ENCODE assay signal across 10 cellular contexts in the genomic region with DNA sequence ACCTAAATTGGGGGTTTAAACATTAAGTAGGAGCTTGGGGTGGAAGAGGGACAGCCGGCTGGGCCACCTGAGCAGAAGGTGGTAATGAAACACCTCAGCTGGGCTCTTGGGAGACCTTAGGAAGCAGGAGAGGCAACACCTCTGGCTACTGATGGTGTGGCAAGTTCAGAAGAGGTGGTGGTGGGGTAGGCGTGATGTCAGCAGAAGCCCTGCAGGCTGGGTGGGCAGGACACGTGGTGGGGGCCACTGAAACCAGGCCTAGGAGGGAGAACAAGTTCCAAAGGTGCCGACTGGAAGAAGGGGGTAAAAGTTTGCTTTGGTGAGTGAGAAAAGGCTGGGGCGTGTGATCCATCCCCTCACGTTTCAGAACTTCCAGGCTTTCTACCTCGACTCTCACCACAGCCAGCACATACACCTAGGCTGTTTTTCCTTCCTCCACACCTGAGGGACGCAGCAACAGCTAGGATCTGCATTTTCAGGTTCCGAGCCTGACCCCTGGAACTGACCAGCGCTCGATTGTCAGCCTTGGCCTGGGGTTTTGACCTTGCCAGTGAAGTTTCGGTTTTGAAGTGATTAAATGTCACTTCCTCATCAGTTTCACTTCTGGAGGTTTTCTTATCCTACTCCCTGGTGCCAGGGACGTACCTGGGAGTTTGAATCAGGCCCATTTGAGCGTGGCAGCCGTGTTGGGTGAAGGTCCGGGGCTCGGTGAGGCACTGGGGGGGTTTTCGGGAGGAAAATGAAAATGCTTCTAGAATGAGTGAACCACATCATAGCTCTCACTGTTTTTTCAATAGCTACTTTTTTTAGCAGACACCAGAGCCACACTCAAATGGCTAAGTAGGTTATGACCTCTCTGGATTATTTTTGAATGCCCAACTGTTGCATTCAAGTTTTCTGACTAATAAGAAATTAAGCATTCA. TPM values are rescaled to one million over a fixed set of nuclear protein-coding genes. Genes with fewer than 3 reads are reported as not detected.
DNase-seq lines count a peak whose midpoint lies in the region; ATAC-seq and TF ChIP-seq lines count a peak whose summit lies in the region.
"Had no signal": no experiment of that assay in that cellular context is flagged by ENCODE, and none has a peak within 500 bp of the region (broad histone marks: within the 10 kb centered on the region; RNA-seq: fewer than 3 reads in every experiment).

No MANE protein-coding gene starts in this region.

- intact Hi-C loops in HCT116 (cut with micrococcal nuclease) = no loop called here

- TF ChIP-seq CTCF in HCT116 (IDR thresholded peaks at IDR 0.05 in 2 of 3, conservative IDR thresholded peaks at IDR 0.05 in 1 of 3; ENCODE audit: borderline replicate concordance in 1 of 3, insufficient read depth in 1 of 3, low read depth in 2 of 3, low read length in 2 of 3) = no peak
- no peak for TF ChIP-seq CTCF in neural crest cell (conservative IDR thresholded peaks at IDR 0.05)
- no peak for TF ChIP-seq CTCF in brain microvascular endothelial cell (IDR thresholded peaks at IDR 0.05; ENCODE audit: low read depth, low read length, missing control alignments)

- no peak for DNase-seq in CD4-positive, CD25-positive, alpha-beta regulatory T cell
- DNase-seq in HCT116 (ENCODE audit: low read depth, low spot score) = no peak
- no peak for DNase-seq in caudate nucleus (lab: John Stamatoyannopoulos, UW)
- DNase-seq in neural crest cell (ENCODE audit: low read depth, low spot score) = no peak
- DNase-seq in brain microvascular endothelial cell = no peak
- no peak for DNase-seq in iPS-NIHi7 (ENCODE audit: extremely low spot score)
- no peak for DNase-seq in DMS53 (lab: John Stamatoyannopoulos, UW)
- DNase-seq: GOT3; stimulated activated CD4-positive, alpha-beta T cell treated with anti-CD3 and anti-CD28 coated beads, Interleukin-12 subunit alpha, Interleukin-12 subunit beta, amount 100 ng/mL, for 4 hours had no signal

- POLR2A ChIA-PET in HCT116 (lab: Charles Lee) = no interaction called here

- H3K27ac ChIP-seq in CD4-positive, CD25-positive, alpha-beta regulatory T cell (ENCODE audit: insufficient read depth, low read length, poor library complexity, severe bottlenecking) = peak overlapping the region; percentile 34
- peak overlapping the region; percentile 4; the same call in 1 of the 2 replicates for H3K27ac ChIP-seq in HCT116 (ENCODE audit: low read depth, low read length)
- H3K27ac ChIP-seq in caudate nucleus (ENCODE audit: low read depth, low read length) = peak overlapping the region; percentile 49
- H3K27ac ChIP-seq in brain microvascular endothelial cell = no peak overlapping the region

- peak overlapping the region in 2 of 4 donors; percentile 2 to 43 for H3K4me3 Mint-ChIP-seq in CD4-positive, CD25-positive, alpha-beta regulatory T cell
- H3K4me3 Mint-ChIP-seq in neural crest cell = peak overlapping the region; percentile 10

- TF ChIP-seq POLR2A in HCT116 (IDR thresholded peaks at IDR 0.05; ENCODE audit: borderline replicate concordance, extremely low read depth, insufficient read depth, insufficient read length) = no peak

- H2AFZ ChIP-seq in HCT116 (ENCODE audit: low read depth, low read length, poor library complexity, severe bottlenecking) = no peak overlapping the region

- no peaks in the 10 kb centered on the region for H4K20me1 ChIP-seq in HCT116 (ENCODE audit: insufficient read depth)

- H3K9me3 ChIP-seq in CD4-positive, CD25-positive, alpha-beta regulatory T cell (ENCODE audit: control insufficient read depth in 2 of 2, low read length in 2 of 2) = no peaks in the 10 kb centered on the region
- H3K9me3 ChIP-seq in HCT116 (ENCODE audit: control insufficient read depth in 1 of 2, insufficient read depth in 1 of 2, low read depth in 1 of 2, low read length in 2 of 2) = no peaks in the 10 kb centered on the region

- H3K27me3 ChIP-seq in CD4-positive, CD25-positive, alpha-beta regulatory T cell (ENCODE audit: control insufficient read depth, insufficient read depth, low read length) = no peaks in the 10 kb centered on the region
- H3K27me3 ChIP-seq in HCT116 (ENCODE audit: insufficient read depth, low read length) (no peaks in the 10 kb centered on the region), brain microvascular endothelial cell (replicated peaks) (no peaks in the 10 kb centered on the region)

- H3K4me2 ChIP-seq in HCT116 (ENCODE audit: low read length) = 0 out of 2 replicates have a peak overlapping the region, but pooled peaks have one; percentile 15

- H3K9me3 Mint-ChIP-seq in CD4-positive, CD25-positive, alpha-beta regulatory T cell = no peaks in the 10 kb centered on the region
- H3K9me3 Mint-ChIP-seq in neural crest cell = no peaks in the 10 kb centered on the region

- in situ Hi-C loops in brain microvascular endothelial cell (cut with HindIII; ENCODE audit: low pct_ligation_motif_present, low sequenced_read_pairs) = no loop called here

- CTCF ChIA-PET in HCT116 (lab: Charles Lee) = no interaction called here

- H3K27me3 Mint-ChIP-seq in CD4-positive, CD25-positive, alpha-beta regulatory T cell = no peaks in the 10 kb centered on the region
- no peaks in the 10 kb centered on the region for H3K27me3 Mint-ChIP-seq in neural crest cell (ENCODE audit: low read depth)

- H3K4me1 ChIP-seq in CD4-positive, CD25-positive, alpha-beta regulatory T cell (ENCODE audit: control insufficient read depth, insufficient read depth, low read length, poor library complexity, severe bottlenecking) = peaks cover 45% of the 10 kb centered on the region
- H3K4me1 ChIP-seq in HCT116 (ENCODE audit: control insufficient read depth in 1 of 2, insufficient read depth in 2 of 2, low read length in 2 of 2) = peaks cover 45 to 52% of the 10 kb centered on the region in 2 experiments

- H3K27ac Mint-ChIP-seq in CD4-positive, CD25-positive, alpha-beta regulatory T cell = peak overlapping the region in 2 of 3 donors; percentile 88 to 92
- H3K27ac Mint-ChIP-seq in neural crest cell (ENCODE audit: unreplicated experiment) = peak overlapping the region; percentile 78

- H3K9ac ChIP-seq in HCT116 (ENCODE audit: low read length) = no peak overlapping the region

- no peaks in the 10 kb centered on the region for H3K9me2 ChIP-seq in HCT116 (ENCODE audit: insufficient read depth)

- H3K79me2 ChIP-seq in HCT116 (ENCODE audit: insufficient read depth, low read length) = no peaks in the 10 kb centered on the region

- RAD21 ChIA-PET in HCT116 (lab: Charles Lee; ENCODE audit: low non-redundant PET in 1 of 2, low total read pairs in 2 of 2, uncharacterized antibody in 2 of 2, unreplicated experiment in 2 of 2) = no interaction called here

- peaks cover 61% of the 10 kb centered on the region for H3K36me3 ChIP-seq in CD4-positive, CD25-positive, alpha-beta regulatory T cell (ENCODE audit: control insufficient read depth, insufficient read depth, low read length)
- H3K36me3 ChIP-seq in HCT116 (ENCODE audit: control insufficient read depth in 1 of 2, insufficient read depth in 2 of 2, low read length in 2 of 2) (peaks cover 5 to 14% of the 10 kb centered on the region in 2 experiments; a peak in 2 of 4 replicates), brain microvascular endothelial cell (replicated peaks) (peaks cover 36% of the 10 kb centered on the region)

- no peak for TF ChIP-seq RAD21 in HCT116 (IDR thresholded peaks at IDR 0.05; ENCODE audit: low read depth)

- H3K36me3 Mint-ChIP-seq in CD4-positive, CD25-positive, alpha-beta regulatory T cell = peaks cover 24% of the 10 kb centered on the region
- H3K36me3 Mint-ChIP-seq in neural crest cell (ENCODE audit: low read depth) = peaks cover 1% of the 10 kb centered on the region

- BruUV-seq in HCT116 (replicated peaks; lab: Mats Ljungman, UMichigan) = no TSS peak

- peaks cover 9 to 87% (median 58%) of the 10 kb centered on the region in 4 donors for H3K4me1 Mint-ChIP-seq in CD4-positive, CD25-positive, alpha-beta regulatory T cell
- H3K4me1 Mint-ChIP-seq in neural crest cell = no peaks in the 10 kb centered on the region

- H3K4me3 ChIP-seq in CD4-positive, CD25-positive, alpha-beta regulatory T cell (ENCODE audit: low read depth, low read length) = no peak overlapping the region
- no peak overlapping the region for H3K4me3 ChIP-seq in HCT116 (replicated peaks in 1 of 2; ENCODE audit: low read depth in 1 of 2, low read length in 2 of 2)
- H3K4me3 ChIP-seq in brain microvascular endothelial cell (ENCODE audit: low read depth, low read length) = no peak overlapping the region

- no peak for ATAC-seq in CD4-positive, CD25-positive, alpha-beta regulatory T cell (ENCODE audit: low read depth in 2 of 2)
- ATAC-seq in HCT116 = no peak
- no peak for ATAC-seq in GM21717 (IDR thresholded peaks at IDR 0.05; ENCODE audit: unreplicated experiment)

TF ChIP-seq in HCT116, 20 proteins besides CTCF, POLR2A, EP300 and RAD21 (continues in another document):
- TF ChIP-seq, protein P1, sequence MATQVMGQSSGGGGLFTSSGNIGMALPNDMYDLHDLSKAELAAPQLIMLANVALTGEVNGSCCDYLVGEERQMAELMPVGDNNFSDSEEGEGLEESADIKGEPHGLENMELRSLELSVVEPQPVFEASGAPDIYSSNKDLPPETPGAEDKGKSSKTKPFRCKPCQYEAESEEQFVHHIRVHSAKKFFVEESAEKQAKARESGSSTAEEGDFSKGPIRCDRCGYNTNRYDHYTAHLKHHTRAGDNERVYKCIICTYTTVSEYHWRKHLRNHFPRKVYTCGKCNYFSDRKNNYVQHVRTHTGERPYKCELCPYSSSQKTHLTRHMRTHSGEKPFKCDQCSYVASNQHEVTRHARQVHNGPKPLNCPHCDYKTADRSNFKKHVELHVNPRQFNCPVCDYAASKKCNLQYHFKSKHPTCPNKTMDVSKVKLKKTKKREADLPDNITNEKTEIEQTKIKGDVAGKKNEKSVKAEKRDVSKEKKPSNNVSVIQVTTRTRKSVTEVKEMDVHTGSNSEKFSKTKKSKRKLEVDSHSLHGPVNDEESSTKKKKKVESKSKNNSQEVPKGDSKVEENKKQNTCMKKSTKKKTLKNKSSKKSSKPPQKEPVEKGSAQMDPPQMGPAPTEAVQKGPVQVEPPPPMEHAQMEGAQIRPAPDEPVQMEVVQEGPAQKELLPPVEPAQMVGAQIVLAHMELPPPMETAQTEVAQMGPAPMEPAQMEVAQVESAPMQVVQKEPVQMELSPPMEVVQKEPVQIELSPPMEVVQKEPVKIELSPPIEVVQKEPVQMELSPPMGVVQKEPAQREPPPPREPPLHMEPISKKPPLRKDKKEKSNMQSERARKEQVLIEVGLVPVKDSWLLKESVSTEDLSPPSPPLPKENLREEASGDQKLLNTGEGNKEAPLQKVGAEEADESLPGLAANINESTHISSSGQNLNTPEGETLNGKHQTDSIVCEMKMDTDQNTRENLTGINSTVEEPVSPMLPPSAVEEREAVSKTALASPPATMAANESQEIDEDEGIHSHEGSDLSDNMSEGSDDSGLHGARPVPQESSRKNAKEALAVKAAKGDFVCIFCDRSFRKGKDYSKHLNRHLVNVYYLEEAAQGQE (IDR thresholded peaks at IDR 0.05; ENCODE audit: low read depth) = no peak
- TF ChIP-seq ZFX (IDR thresholded peaks at IDR 0.05) (no peak), POLR2AphosphoS5 (IDR thresholded peaks at IDR 0.05; ENCODE audit: low read depth, low read length) (no peak), JUND (IDR thresholded peaks at IDR 0.05) (no peak)

RNA-seq across cellular contexts. Expression of a gene that starts 10.0 kb away (rescaled TPM):
- 27.5 TPM for total RNA-seq in CD4-positive, CD25-positive, alpha-beta regulatory T cell
- 10 to 100 TPM; 14.5 to 31.2 (median 23.8) TPM for polyA plus RNA-seq in CD4-positive, CD25-positive, alpha-beta regulatory T cell
- total RNA-seq in HCT116 (2021; ENCODE audit: unreplicated experiment) (12.2 TPM), neural crest cell (89.4 and 93.5 TPM in 2 replicates)
- 9.8 and 11.3 TPM in 2 replicates for polyA plus RNA-seq in HCT116 (2012)
